8 cellular contexts compared by ENCODE assay signal in genomic region chr16:79599837-79600635, GRCh38. TPM values are rescaled to one million over a fixed set of nuclear protein-coding genes. Genes with fewer than 3 reads are reported as not detected.
A peak's percentile ranks its signal among the peaks of the same experiment; 100 is the strongest.
DNase-seq lines count a peak whose midpoint lies in the region; ATAC-seq lines count a peak whose summit lies in the region.

No MANE protein-coding gene starts in this region.

- intact Hi-C loops in left colon (cut with DNase I, micrococcal nuclease), result loop anchor here in 1 of 2 donors (10.0 kb wide), 1 partner anchor 1095 kb away; no protein-coding TSS in a partner anchor

- H3K4me1 Mint-ChIP-seq in T-helper 2 cell treated with Interferon-gamma antibody and Interleukin-4, amounts not matched to agents 5 μg/mL and 100 μg/mL, for 36 hours (ENCODE audit: low read depth), result peaks cover 40% of the 10 kb centered on the region

- H3K4me3 Mint-ChIP-seq in T-helper 2 cell treated with Interferon-gamma antibody and Interleukin-4, amounts not matched to agents 5 μg/mL and 100 μg/mL, for 36 hours, result peak overlapping the region; percentile 94

- peaks cover 35% of the 10 kb centered on the region for H3K36me3 Mint-ChIP-seq in T-helper 2 cell treated with Interferon-gamma antibody and Interleukin-4, amounts not matched to agents 5 μg/mL and 100 μg/mL, for 36 hours (ENCODE audit: low read depth)

- ATAC-seq in left colon (peak; percentile 59), HG03565 (IDR thresholded peaks at IDR 0.05; ENCODE audit: unreplicated experiment) (no peak), HG02970 (IDR thresholded peaks at IDR 0.05; ENCODE audit: low FRiP score, unreplicated experiment) (no peak)

- no peaks in the 10 kb centered on the region for H3K9me3 Mint-ChIP-seq in T-helper 2 cell treated with Interferon-gamma antibody and Interleukin-4, amounts not matched to agents 5 μg/mL and 100 μg/mL, for 36 hours

- in situ Hi-C loops in G401 (cut with HindIII; ENCODE audit: low sequenced_read_pairs), result no loop called here

- peak; percentile 62 for DNase-seq in G401 (ENCODE audit: low spot score)
- DNase-seq in HuH-7 (ENCODE audit: low spot score), result peak; percentile 59
- DNase-seq in T-helper 2 cell treated with Interferon-gamma antibody and Interleukin-4, amounts not matched to agents 5 μg/mL and 100 μg/mL, for 36 hours (ENCODE audit: low spot score), result peak; percentile 58
- DNase-seq in left colon, result peak; percentile 30 to 66
- DNase-seq in stimulated activated CD4-positive, alpha-beta T cell treated with anti-CD3 and anti-CD28 coated beads, Interleukin-4, amount 100 ng/mL, for 1 hour, result peak; percentile 46

- H3K27ac Mint-ChIP-seq in T-helper 2 cell treated with Interferon-gamma antibody and Interleukin-4, amounts not matched to agents 5 μg/mL and 100 μg/mL, for 36 hours, result peak overlapping the region; percentile 94

- H3K27ac ChIP-seq in cingulate gyrus (ENCODE audit: low read depth, low read length), result peak overlapping the region; percentile 75

- H3K27me3 Mint-ChIP-seq in T-helper 2 cell treated with Interferon-gamma antibody and Interleukin-4, amounts not matched to agents 5 μg/mL and 100 μg/mL, for 36 hours (ENCODE audit: low read depth), result peaks cover 5% of the 10 kb centered on the region

RNA-seq across cellular contexts. Expression of gene MAF, which starts 0.5 kb away (rescaled TPM):
- not detected in 2 replicates for total RNA-seq in G401 (2014; rRNA removed; shearing (Covaris generic))
- 10 to 100 TPM; 11.7 to 30.3 TPM for total RNA-seq in left colon

Comparison
In these comparisons a context has a peak if more than half of its experiments do, and no peak if none do; other contexts are left out.
1. RNA of gene MAF, which starts 0.5 kb away (total RNA-seq): 11.7 to 30.3 TPM in left colon; not detected in G401; every median in the first group is over 10 times any median in the second.
2. Peak in every context shown above with its lines, with median percentiles within 50 percentile points of each other: DNase-seq.